Comparison of ENCODE assay signal across 10 cellular contexts in the genomic region with DNA sequence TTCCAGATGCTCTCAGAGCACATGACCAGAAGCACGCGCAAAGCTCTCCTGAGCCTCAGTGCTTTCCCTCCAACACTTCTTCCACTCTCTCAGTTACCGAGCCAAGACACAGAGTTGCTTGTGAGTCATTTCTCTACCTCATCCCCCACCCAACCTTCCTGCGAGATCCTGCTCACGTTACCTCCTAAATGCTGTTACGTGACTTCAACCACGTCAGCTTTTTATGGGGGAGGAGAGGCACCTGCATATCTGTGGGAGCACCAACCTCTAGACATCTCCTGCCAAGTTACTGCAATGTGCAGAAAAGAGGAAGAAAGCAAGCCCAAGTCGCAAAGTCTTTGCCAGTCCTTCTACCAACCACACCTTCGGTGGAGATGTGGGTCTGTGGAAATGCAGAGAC. TPM values are rescaled to one million over a fixed set of nuclear protein-coding genes. Genes with fewer than 3 reads are reported as not detected.
"Had no signal": no experiment of that assay in that cellular context is flagged by ENCODE, and none has a peak within 500 bp of the region (broad histone marks: within the 10 kb centered on the region; RNA-seq: fewer than 3 reads in every experiment).

No MANE protein-coding gene starts in this region.

- H3K27me3 ChIP-seq: spleen had no signal

- H3K27ac ChIP-seq: dorsolateral prefrontal cortex, left lung, prostate gland, spleen, tibial nerve had no signal

- DNase-seq: activated CD4-positive, CD25-positive, alpha-beta regulatory T cell treated with anti-CD3 and anti-CD28 coated beads, Interleukin-2, amount 50 U/mL, for 72 hours; activated gamma-delta T cell; activated naive CD8-positive, alpha-beta T cell treated with anti-CD3 and anti-CD28 coated beads for 36 hours; dorsolateral prefrontal cortex; left lung; natural killer cell; spleen; stimulated activated CD4-positive, alpha-beta T cell treated with anti-CD3 and anti-CD28 coated beads, Interleukin-1b, Interleukin-23, amount 100 ng/mL, for 48 hours had no signal

- H3K4me1 ChIP-seq: left lung, prostate gland, spleen, tibial nerve had no signal

- H3K36me3 ChIP-seq: left lung, prostate gland, spleen, tibial nerve had no signal

- H3K4me3 ChIP-seq: dorsolateral prefrontal cortex, left lung, prostate gland, spleen, tibial nerve had no signal

- H3K9me3 ChIP-seq: left lung, prostate gland, spleen, tibial nerve had no signal

RNA-seq across cellular contexts. Expression of gene ERG, which starts 27.2 kb away (rescaled TPM):
- total RNA-seq: activated naive CD8-positive, alpha-beta T cell treated with anti-CD3 and anti-CD28 coated beads for 36 hours had no signal
